Comparison of ENCODE assay signal across 27 cellular contexts in genomic region chr18:42477261-42477660, GRCh38.
"Had no signal": no experiment of that assay in that cellular context is flagged by ENCODE, and none has a peak within 500 bp of the region (broad histone marks: within the 10 kb centered on the region; RNA-seq: fewer than 3 reads in every experiment).

No MANE protein-coding gene starts in this region.

- H3K27ac ChIP-seq: brain microvascular endothelial cell, epithelial cell of prostate, lower lobe of right lung, ovary, skin epidermis, thoracic aorta, uterus had no signal

- H3K27me3 ChIP-seq: brain microvascular endothelial cell, ovary, uterus had no signal

- DNase-seq: activated CD4-positive, alpha-beta T cell treated with anti-CD3 and anti-CD28 coated beads for 36 hours; activated CD4-positive, CD25-positive, alpha-beta regulatory T cell; activated CD8-positive, alpha-beta memory T cell treated with anti-CD3 and anti-CD28 coated beads, Interleukin-2, amount 10 ng/mL, durations not matched to agents 7 days and 5 days; activated CD8-positive, alpha-beta T cell treated with anti-CD3 and anti-CD28 coated beads, Interleukin-2, amount 10 ng/mL, durations not matched to agents 7 days and 5 days; activated naive CD4-positive, alpha-beta T cell; activated T-cell treated with anti-CD3 and anti-CD28 coated beads, Interleukin-2, amount 50 U/mL, for 72 hours; anterior cingulate cortex; brain microvascular endothelial cell; glutamatergic neuron; islet precursor cell; lower lobe of right lung; mesenchymal stem cell; natural killer cell; ovary; retina; stimulated activated CD4-positive, alpha-beta T cell treated with anti-CD3 and anti-CD28 coated beads, Interleukin-12 subunit alpha, Interleukin-12 subunit beta, amount 100 ng/mL, for 4 hours; stimulated activated CD4-positive, alpha-beta T cell treated with anti-CD3 and anti-CD28 coated beads, Interleukin-4, amount 100 ng/mL, for 1 hour; stimulated activated naive CD8-positive, alpha-beta T cell treated with anti-CD3 and anti-CD28 coated beads, Interleukin-15, Interleukin-2, amounts not matched to agents 100 U/mL and 50 U/mL, for 24 hours; uterus had no signal

- H3K36me3 Mint-ChIP-seq: activated CD8-positive, alpha-beta memory T cell treated with anti-CD3 and anti-CD28 coated beads, Interleukin-2, amount 10 ng/mL, durations not matched to agents 7 days and 5 days; activated naive CD4-positive, alpha-beta T cell treated with anti-CD3 and anti-CD28 coated beads, Interleukin-2, amount 50 U/mL, for 72 hours; natural killer cell; type B pancreatic cell had no signal

- H3K4me3 ChIP-seq: lower lobe of right lung, ovary, skin epidermis, thoracic aorta, uterus had no signal

- ATAC-seq: activated CD4-positive, alpha-beta T cell treated with anti-CD3 and anti-CD28 coated beads for 36 hours; activated CD8-positive, alpha-beta memory T cell treated with anti-CD3 and anti-CD28 coated beads, Interleukin-2, amount 10 ng/mL, durations not matched to agents 7 days and 5 days; activated CD8-positive, alpha-beta T cell treated with anti-CD3 and anti-CD28 coated beads, Interleukin-2, amount 10 ng/mL, durations not matched to agents 7 days and 5 days; activated naive CD4-positive, alpha-beta T cell treated with anti-CD3 and anti-CD28 coated beads, Interleukin-2, amount 50 U/mL, for 72 hours; activated T-cell treated with anti-CD3 and anti-CD28 coated beads, Interleukin-2, amount 50 U/mL, for 72 hours; left lobe of liver; lower lobe of right lung; natural killer cell; sciatic nerve; stimulated activated naive CD8-positive, alpha-beta T cell treated with anti-CD3 and anti-CD28 coated beads, Interleukin-15, Interleukin-2, amounts not matched to agents 100 U/mL and 50 U/mL, for 24 hours had no signal

- H3K27me3 Mint-ChIP-seq: activated CD4-positive, alpha-beta T cell treated with anti-CD3 and anti-CD28 coated beads for 36 hours; activated CD8-positive, alpha-beta memory T cell treated with anti-CD3 and anti-CD28 coated beads, Interleukin-2, amount 10 ng/mL, durations not matched to agents 7 days and 5 days; progenitor cell of endocrine pancreas; type B pancreatic cell had no signal

- H3K27ac Mint-ChIP-seq: activated CD4-positive, alpha-beta T cell treated with anti-CD3 and anti-CD28 coated beads for 36 hours; activated CD8-positive, alpha-beta memory T cell treated with anti-CD3 and anti-CD28 coated beads, Interleukin-2, amount 10 ng/mL, durations not matched to agents 7 days and 5 days; activated CD8-positive, alpha-beta T cell treated with anti-CD3 and anti-CD28 coated beads, Interleukin-2, amount 10 ng/mL, durations not matched to agents 7 days and 5 days; activated naive CD4-positive, alpha-beta T cell treated with anti-CD3 and anti-CD28 coated beads, Interleukin-2, amount 50 U/mL, for 72 hours; activated T-cell treated with anti-CD3 and anti-CD28 coated beads, Interleukin-2, amount 50 U/mL, for 72 hours; natural killer cell; progenitor cell of endocrine pancreas; type B pancreatic cell had no signal

- H3K4me1 ChIP-seq: lower lobe of right lung, uterus had no signal

- H3K9me3 Mint-ChIP-seq: activated T-cell treated with anti-CD3 and anti-CD28 coated beads, Interleukin-2, amount 50 U/mL, for 72 hours; type B pancreatic cell had no signal

- H3K4me1 Mint-ChIP-seq: activated CD4-positive, alpha-beta T cell treated with anti-CD3 and anti-CD28 coated beads for 36 hours; activated CD8-positive, alpha-beta memory T cell treated with anti-CD3 and anti-CD28 coated beads, Interleukin-2, amount 10 ng/mL, durations not matched to agents 7 days and 5 days; natural killer cell had no signal

- H3K36me3 ChIP-seq: brain microvascular endothelial cell, lower lobe of right lung, ovary, thoracic aorta, uterus had no signal

- H3K9me3 ChIP-seq: lower lobe of right lung, ovary, thoracic aorta, uterus had no signal

- H3K4me3 Mint-ChIP-seq: activated CD4-positive, alpha-beta T cell treated with anti-CD3 and anti-CD28 coated beads for 36 hours; activated CD8-positive, alpha-beta memory T cell treated with anti-CD3 and anti-CD28 coated beads, Interleukin-2, amount 10 ng/mL, durations not matched to agents 7 days and 5 days; activated CD8-positive, alpha-beta T cell treated with anti-CD3 and anti-CD28 coated beads, Interleukin-2, amount 10 ng/mL, durations not matched to agents 7 days and 5 days; activated T-cell treated with anti-CD3 and anti-CD28 coated beads, Interleukin-2, amount 50 U/mL, for 72 hours; natural killer cell; type B pancreatic cell had no signal
